Comparison of ENCODE assay signal across 8 cellular contexts in the genomic region with DNA sequence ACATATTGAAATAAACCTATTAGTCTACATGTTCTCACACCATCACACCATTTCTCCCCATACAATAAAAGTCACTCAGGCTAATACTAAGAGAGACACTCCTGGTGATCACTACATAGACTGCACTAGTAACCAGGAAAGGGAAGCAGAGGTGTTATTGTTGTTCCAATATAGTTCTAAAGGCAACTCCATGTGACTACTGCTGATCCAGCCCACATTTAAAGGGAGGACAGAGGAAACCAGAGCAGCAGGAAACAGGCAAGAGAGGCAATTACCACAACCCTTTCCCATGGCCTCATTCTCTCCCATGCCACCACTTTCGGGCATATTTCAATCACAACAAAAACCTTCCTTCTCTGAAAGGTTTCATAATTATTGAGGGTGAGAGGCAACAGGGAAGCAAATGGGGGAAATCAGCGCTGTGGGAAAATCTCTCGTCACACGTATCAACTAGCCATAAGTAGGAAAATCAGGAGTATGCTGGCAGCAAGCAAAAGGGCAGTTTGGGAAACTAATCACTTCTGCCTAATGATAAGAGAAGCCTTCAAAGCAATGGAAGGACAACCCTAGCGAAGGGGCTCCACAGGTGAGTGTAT. TPM values are rescaled to one million over a fixed set of nuclear protein-coding genes. Genes with fewer than 3 reads are reported as not detected.
DNase-seq lines count a peak whose midpoint lies in the region; TF ChIP-seq lines count a peak whose summit lies in the region.

No MANE protein-coding gene starts in this region.

- peak; percentile 6 for DNase-seq in NCI-H82 (lab: John Stamatoyannopoulos, UW)
- no peak for DNase-seq in NCI-H82 treated with DMSO at 0.1 percent for 48 hours (lab: John Stamatoyannopoulos, UW; ENCODE audit: unreplicated experiment)
- peak; percentile 22 for DNase-seq in epithelial cell of prostate (ENCODE audit: low read depth, low spot score)
- no peak for DNase-seq in skeletal muscle cell (ENCODE audit: low read depth)
- DNase-seq in DMS79 treated with DMSO at 0.1 percent for 48 hours (lab: John Stamatoyannopoulos, UW) = no peak
- DNase-seq in NCI-H1436 (lab: John Stamatoyannopoulos, UW) = no peak
- DNase-seq in GM10266 (ENCODE audit: extremely low spot score) = no peak

- H3K27ac ChIP-seq in epithelial cell of prostate = peak overlapping the region; percentile 92

- no peak for TF ChIP-seq CTCF in GM10266 (IDR thresholded peaks at IDR 0.05; ENCODE audit: control insufficient read depth, insufficient read depth, low read depth, missing control alignments)

- peak overlapping the region; percentile 96 for H3K4me3 ChIP-seq in skeletal muscle cell (ENCODE audit: low read depth, low read length)

TF ChIP-seq in PFSK-1, 5 proteins besides CTCF, POLR2A, EP300 and RAD21:
- TF ChIP-seq, protein P1, sequence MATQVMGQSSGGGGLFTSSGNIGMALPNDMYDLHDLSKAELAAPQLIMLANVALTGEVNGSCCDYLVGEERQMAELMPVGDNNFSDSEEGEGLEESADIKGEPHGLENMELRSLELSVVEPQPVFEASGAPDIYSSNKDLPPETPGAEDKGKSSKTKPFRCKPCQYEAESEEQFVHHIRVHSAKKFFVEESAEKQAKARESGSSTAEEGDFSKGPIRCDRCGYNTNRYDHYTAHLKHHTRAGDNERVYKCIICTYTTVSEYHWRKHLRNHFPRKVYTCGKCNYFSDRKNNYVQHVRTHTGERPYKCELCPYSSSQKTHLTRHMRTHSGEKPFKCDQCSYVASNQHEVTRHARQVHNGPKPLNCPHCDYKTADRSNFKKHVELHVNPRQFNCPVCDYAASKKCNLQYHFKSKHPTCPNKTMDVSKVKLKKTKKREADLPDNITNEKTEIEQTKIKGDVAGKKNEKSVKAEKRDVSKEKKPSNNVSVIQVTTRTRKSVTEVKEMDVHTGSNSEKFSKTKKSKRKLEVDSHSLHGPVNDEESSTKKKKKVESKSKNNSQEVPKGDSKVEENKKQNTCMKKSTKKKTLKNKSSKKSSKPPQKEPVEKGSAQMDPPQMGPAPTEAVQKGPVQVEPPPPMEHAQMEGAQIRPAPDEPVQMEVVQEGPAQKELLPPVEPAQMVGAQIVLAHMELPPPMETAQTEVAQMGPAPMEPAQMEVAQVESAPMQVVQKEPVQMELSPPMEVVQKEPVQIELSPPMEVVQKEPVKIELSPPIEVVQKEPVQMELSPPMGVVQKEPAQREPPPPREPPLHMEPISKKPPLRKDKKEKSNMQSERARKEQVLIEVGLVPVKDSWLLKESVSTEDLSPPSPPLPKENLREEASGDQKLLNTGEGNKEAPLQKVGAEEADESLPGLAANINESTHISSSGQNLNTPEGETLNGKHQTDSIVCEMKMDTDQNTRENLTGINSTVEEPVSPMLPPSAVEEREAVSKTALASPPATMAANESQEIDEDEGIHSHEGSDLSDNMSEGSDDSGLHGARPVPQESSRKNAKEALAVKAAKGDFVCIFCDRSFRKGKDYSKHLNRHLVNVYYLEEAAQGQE (IDR thresholded peaks at IDR 0.05; ENCODE audit: insufficient read depth in 1 of 2, low read depth in 2 of 2, low read length in 2 of 2) = no peak
- peak; percentile 90; the same call in 1 of the 2 replicates for TF ChIP-seq SIN3A (IDR thresholded peaks at IDR 0.05; ENCODE audit: borderline replicate concordance, insufficient read depth, low read length)
- TF ChIP-seq TAF1 (IDR thresholded peaks at IDR 0.05; ENCODE audit: borderline replicate concordance, insufficient read depth, low read length) = no peak
- no peak for TF ChIP-seq FOXP2 (optimal IDR thresholded peaks at IDR 0.05; ENCODE audit: borderline replicate concordance, extremely low read depth, extremely low read length, insufficient read depth)
- no peak for TF ChIP-seq POLR2AphosphoS5 (IDR thresholded peaks at IDR 0.05; ENCODE audit: low read depth, low read length)

RNA-seq across cellular contexts. Expression of a gene that starts 1.8 kb away (rescaled TPM):
- 37.8 TPM for polyA plus RNA-seq in PFSK-1 (2012; ENCODE audit: insufficient read length, low read depth)

Comparison
In these comparisons a context has a peak if more than half of its experiments do, and no peak if none do; other contexts are left out.
1. DNase-seq: peak in NCI-H82 (single experiment) and epithelial cell of prostate (single experiment); none in NCI-H82 treated with DMSO at 0.1 percent for 48 hours (single experiment), skeletal muscle cell (single experiment), DMS79 treated with DMSO at 0.1 percent for 48 hours (single experiment), NCI-H1436 (single experiment) and GM10266 (single experiment).